In genomic region chr11:26134481-26135355, GRCh38 we compare ENCODE assay signal across 9 cellular contexts.
DNase-seq lines count a peak whose midpoint lies in the region; FAIRE-seq and TF ChIP-seq lines count a peak whose summit lies in the region.
"Had no signal": no experiment of that assay in that cellular context is flagged by ENCODE, and none has a peak within 500 bp of the region (broad histone marks: within the 10 kb centered on the region; RNA-seq: fewer than 3 reads in every experiment).

No MANE protein-coding gene starts in this region.

- no peak overlapping the region for H4K8ac ChIP-seq in H9 (replicated peaks; ENCODE audit: insufficient read length, low read depth, low read length)
- no peak overlapping the region for H4K8ac ChIP-seq in mesenchymal stem cell (ENCODE audit: low read length)

- H2BK20ac ChIP-seq in H9 (ENCODE audit: low read depth, low read length, poor library complexity, severe bottlenecking): no peak overlapping the region

- no peak for FAIRE-seq in frontal cortex (lab: Jason Lieb, UNC)

- H3K56ac ChIP-seq in H9 (ENCODE audit: insufficient read length, low read depth, low read length): no peak overlapping the region

- H3K36me3 ChIP-seq in SU-DHL-6 (ENCODE audit: low read length) (0 out of 2 replicates have a peak, but pooled peaks cover 4% of the 10 kb centered on the region), mesenchymal stem cell (ENCODE audit: control insufficient read depth in 1 of 2, insufficient read depth in 2 of 2, low read depth in 1 of 2, low read length in 2 of 2) (no peaks in the 10 kb centered on the region), sigmoid colon (no peaks in the 10 kb centered on the region), ascending aorta (no peaks in the 10 kb centered on the region)

- H3K4me1 ChIP-seq in H9 (ENCODE audit: insufficient read depth, low read length) (no peaks in the 10 kb centered on the region), mesenchymal stem cell (ENCODE audit: control insufficient read depth, insufficient read depth, low read depth, low read length) (no peaks in the 10 kb centered on the region), sigmoid colon (no peaks in the 10 kb centered on the region), ascending aorta (no peaks in the 10 kb centered on the region)

- H3K36me3 Mint-ChIP-seq in H9 (ENCODE audit: insufficient read depth in 1 of 3, low read depth in 3 of 3): no peaks in the 10 kb centered on the region

- H2BK12ac ChIP-seq in H9 (ENCODE audit: insufficient read length, low read depth, low read length) (no peak overlapping the region), mesenchymal stem cell (ENCODE audit: low read length in 2 of 2) (no peak overlapping the region)

- H3K4me3 ChIP-seq in SU-DHL-6 (ENCODE audit: insufficient read depth, low read length, poor library complexity, severe bottlenecking) (peak overlapping the region; percentile 45), mesenchymal stem cell (ENCODE audit: insufficient read depth in 1 of 2, low read depth in 1 of 2, low read length in 2 of 2) (no peak overlapping the region), sigmoid colon (no peak overlapping the region), ascending aorta (no peak overlapping the region)

- H2AK5ac ChIP-seq in H9 (ENCODE audit: insufficient read length, low read length): no peak overlapping the region
- H2AK5ac ChIP-seq in mesenchymal stem cell (ENCODE audit: low read length, severe bottlenecking): no peak overlapping the region

- no peak overlapping the region for H2BK15ac ChIP-seq in H9 (ENCODE audit: low read depth, low read length)
- H2BK15ac ChIP-seq in mesenchymal stem cell (ENCODE audit: low read depth, poor library complexity, severe bottlenecking): no peak overlapping the region

- intact Hi-C loops in sigmoid colon (cut with DNase I) (no loop called here), ascending aorta (cut with DNase I) (no loop called here)

- no peaks in the 10 kb centered on the region; a peak in 1 of 5 replicates for H3K9me3 Mint-ChIP-seq in H9

- no peaks in the 10 kb centered on the region for H3K79me2 ChIP-seq in H9 (ENCODE audit: insufficient read depth, low read length)
- H3K79me2 ChIP-seq in SU-DHL-6 (ENCODE audit: insufficient read depth, low read length): no peaks in the 10 kb centered on the region

- WGBS in H9 (ENCODE audit: extremely low coverage, insufficient read length, low lambda C conversion rate): no CpG with 5 or more reads among the region's 6 CpGs
- WGBS in mesenchymal stem cell: 81% methylated on average over 3 of the region's 6 CpGs
- WGBS in sigmoid colon, 2 donors: 53 to 71% methylated on average over 6 of the region's 6 CpGs

- no peak overlapping the region for H4K5ac ChIP-seq in H9 (ENCODE audit: insufficient read length, low read depth, low read length)

- no peaks in the 10 kb centered on the region for H3K27me3 Mint-ChIP-seq in H9 (ENCODE audit: low read depth)
- H3K27me3 Mint-ChIP-seq: stimulated activated naive CD8-positive, alpha-beta T cell treated with anti-CD3 and anti-CD28 coated beads, Interleukin-15, Interleukin-2, amounts not matched to agents 100 ng/mL and 50 ng/mL, for 24 hours had no signal

- H4K20me1 ChIP-seq in H9 (ENCODE audit: control insufficient read depth, insufficient read depth, insufficient read length) (no peaks in the 10 kb centered on the region), SU-DHL-6 (ENCODE audit: low read depth, low read length) (no peaks in the 10 kb centered on the region)

- H2BK5ac ChIP-seq in H9 (ENCODE audit: insufficient read length, low read length) (no peak overlapping the region), mesenchymal stem cell (ENCODE audit: low read depth, low read length, poor library complexity, severe bottlenecking) (no peak overlapping the region)

- TF ChIP-seq CTCF in H9 (conservative IDR thresholded peaks at IDR 0.05) (peak; percentile 67), SU-DHL-6 (IDR thresholded peaks at IDR 0.05; ENCODE audit: insufficient read depth, low read length, poor library complexity, severe bottlenecking) (peak; percentile 83), sigmoid colon (IDR thresholded peaks at IDR 0.05) (no peak), ascending aorta (IDR thresholded peaks at IDR 0.05) (no peak)

- no peak overlapping the region for H3K4me3 Mint-ChIP-seq in H9
- H3K4me3 Mint-ChIP-seq: stimulated activated naive CD8-positive, alpha-beta T cell treated with anti-CD3 and anti-CD28 coated beads, Interleukin-15, Interleukin-2, amounts not matched to agents 100 ng/mL and 50 ng/mL, for 24 hours had no signal

- no peak overlapping the region; a peak in 1 of 7 replicates for H3K27ac Mint-ChIP-seq in H9
- H3K27ac Mint-ChIP-seq: stimulated activated naive CD8-positive, alpha-beta T cell treated with anti-CD3 and anti-CD28 coated beads, Interleukin-15, Interleukin-2, amounts not matched to agents 100 ng/mL and 50 ng/mL, for 24 hours had no signal

- H4K91ac ChIP-seq in H9 (ENCODE audit: insufficient read length, low read depth, low read length) (no peak overlapping the region), mesenchymal stem cell (ENCODE audit: low read length) (no peak overlapping the region)

- peak; percentile 66 for DNase-seq in G401 (ENCODE audit: low spot score)
- DNase-seq in H9: peak; percentile 35
- peak; percentile 53 for DNase-seq in mesenchymal stem cell
- no peak for DNase-seq in sigmoid colon
- DNase-seq in frontal cortex (ENCODE audit: low spot score in 2 of 2): no peak
- DNase-seq in ascending aorta (ENCODE audit: low spot score in 2 of 2): no peak
- no peak for DNase-seq in HK-2 (ENCODE audit: unreplicated experiment)

- H2AFZ ChIP-seq in H9 (ENCODE audit: low read length) (no peak overlapping the region), SU-DHL-6 (ENCODE audit: low read depth, low read length, severe bottlenecking) (peak overlapping the region; percentile 90), mesenchymal stem cell (ENCODE audit: low read depth, low read length) (no peak overlapping the region)

- H3K9me3 ChIP-seq in H9 (ENCODE audit: control insufficient read depth, low read depth, low read length) (no peaks in the 10 kb centered on the region), SU-DHL-6 (ENCODE audit: insufficient read depth, low read length) (no peaks in the 10 kb centered on the region), mesenchymal stem cell (ENCODE audit: control insufficient read depth, low read length) (no peaks in the 10 kb centered on the region), sigmoid colon (no peaks in the 10 kb centered on the region), ascending aorta (no peaks in the 10 kb centered on the region)

- no peaks in the 10 kb centered on the region for H3K27me3 ChIP-seq in H9 (ENCODE audit: insufficient read depth, low read length)
- H3K27me3 ChIP-seq in SU-DHL-6 (ENCODE audit: low read length): no peaks in the 10 kb centered on the region
- H3K27me3 ChIP-seq in mesenchymal stem cell (ENCODE audit: control insufficient read depth in 1 of 2, insufficient read depth in 1 of 2, low read length in 2 of 2): no peaks in the 10 kb centered on the region
- H3K27me3 ChIP-seq in sigmoid colon: no peaks in the 10 kb centered on the region
- H3K27me3 ChIP-seq in ascending aorta: no peaks in the 10 kb centered on the region

- H2BK120ac ChIP-seq in H9 (ENCODE audit: low read depth, low read length, poor library complexity, severe bottlenecking) (no peak overlapping the region), mesenchymal stem cell (ENCODE audit: low read depth, low read length) (no peak overlapping the region)

- H3K9ac ChIP-seq in H9 (ENCODE audit: extremely low read depth, insufficient read length, low read length) (no peak overlapping the region), SU-DHL-6 (ENCODE audit: low read length) (peak overlapping the region; percentile 49), mesenchymal stem cell (ENCODE audit: low read length) (no peak overlapping the region)

- no peak for TF ChIP-seq POLR2A in sigmoid colon (IDR thresholded peaks at IDR 0.05)

- H3K4ac ChIP-seq in H9 (ENCODE audit: low read depth, low read length) (no peak overlapping the region), mesenchymal stem cell (ENCODE audit: low read depth in 1 of 2, low read length in 2 of 2) (no peak overlapping the region)

- H3K9me2 ChIP-seq in SU-DHL-6 (replicated peaks; ENCODE audit: insufficient read depth, low read length): no peaks in the 10 kb centered on the region

- H3K18ac ChIP-seq in H9 (ENCODE audit: insufficient read length, low read depth, low read length): no peak overlapping the region
- H3K18ac ChIP-seq in mesenchymal stem cell (ENCODE audit: low read depth in 1 of 2, low read length in 2 of 2): no peak overlapping the region

- H3T11ph ChIP-seq in H9 (ENCODE audit: low read length): no peak overlapping the region

- no peak for TF ChIP-seq EP300 in sigmoid colon (IDR thresholded peaks at IDR 0.05)

- H3F3A ChIP-seq in SU-DHL-6 (ENCODE audit: insufficient read depth): no peaks in the 10 kb centered on the region; the same call in 1 of the 2 replicates

- H3K4me1 Mint-ChIP-seq in H9: no peaks in the 10 kb centered on the region

- H3K23ac ChIP-seq in H9 (ENCODE audit: insufficient read length, low read depth, low read length) (no peak overlapping the region), mesenchymal stem cell (ENCODE audit: low read length in 2 of 2) (no peak overlapping the region)

- H3K23me2 ChIP-seq in H9 (ENCODE audit: insufficient read length, low read depth, low read length, poor library complexity, severe bottlenecking): no peaks in the 10 kb centered on the region

- in situ Hi-C loops in G401 (cut with HindIII; ENCODE audit: low sequenced_read_pairs): no loop called here

- H3K4me2 ChIP-seq in H9 (ENCODE audit: insufficient read depth, insufficient read length, low read length) (no peak overlapping the region), SU-DHL-6 (ENCODE audit: low read depth, low read length, poor library complexity, severe bottlenecking) (peak overlapping the region; percentile 77), mesenchymal stem cell (ENCODE audit: low read length, poor library complexity, severe bottlenecking) (no peak overlapping the region)

- H3K79me1 ChIP-seq in H9 (ENCODE audit: insufficient read depth, low read depth, low read length, poor library complexity, severe bottlenecking): no peaks in the 10 kb centered on the region
- no peaks in the 10 kb centered on the region for H3K79me1 ChIP-seq in mesenchymal stem cell (replicated peaks; ENCODE audit: low read length, poor library complexity, severe bottlenecking)

- H3K27ac ChIP-seq in H9 (ENCODE audit: insufficient read length, low read depth, low read length) (no peak overlapping the region), SU-DHL-6 (ENCODE audit: low read depth, low read length) (peak overlapping the region; percentile 64), mesenchymal stem cell (ENCODE audit: low read length, poor library complexity, severe bottlenecking) (no peak overlapping the region), sigmoid colon (no peak overlapping the region), ascending aorta (no peak overlapping the region)

- H3K14ac ChIP-seq in H9 (ENCODE audit: insufficient read depth, low read length) (no peak overlapping the region), mesenchymal stem cell (ENCODE audit: low read length in 2 of 2) (no peak overlapping the region)

Comparison
In these comparisons a context has a peak if more than half of its experiments do, and no peak if none do; other contexts are left out.
1. DNase-seq: peak in G401 (single experiment), H9 (single experiment) and mesenchymal stem cell (single experiment); none in sigmoid colon (single experiment), frontal cortex (0 of 2), ascending aorta (0 of 2) and HK-2 (single experiment).
2. CTCF ChIP-seq: peak in H9 (single experiment) and SU-DHL-6 (single experiment); none in sigmoid colon (0 of 4) and ascending aorta (0 of 3).